In genomic region chr5:28862860-28863196, GRCh38 we compare ENCODE assay signal across 17 cellular contexts.
"Had no signal": no experiment of that assay in that cellular context is flagged by ENCODE, and none has a peak within 500 bp of the region (broad histone marks: within the 10 kb centered on the region; RNA-seq: fewer than 3 reads in every experiment).

No MANE protein-coding gene starts in this region.

- H3K27ac ChIP-seq: pancreas, stomach, testis, upper lobe of right lung had no signal

- ATAC-seq: activated naive CD8-positive, alpha-beta T cell treated with anti-CD3 and anti-CD28 coated beads, Interleukin-2, amount 50 U/mL, for 24 hours; left lobe of liver; naive thymus-derived CD4-positive, alpha-beta T cell; pancreas had no signal

- DNase-seq: activated CD4-positive, alpha-beta T cell treated with anti-CD3 and anti-CD28 coated beads for 1 hour; activated CD4-positive, alpha-beta T cell treated with anti-CD3 and anti-CD28 coated beads, Interleukin-2, amount 50 U/mL, for 4 hours; activated naive CD4-positive, alpha-beta T cell treated with anti-CD3 and anti-CD28 coated beads for 36 hours; activated naive CD8-positive, alpha-beta T cell treated with anti-CD3 and anti-CD28 coated beads, Interleukin-2, amount 50 U/mL, for 24 hours; activated T-cell treated with anti-CD3 and anti-CD28 coated beads, Interleukin-2, amount 50 U/mL, for 1 hour; aorta; erythroblast; hippocampal formation; mammary epithelial cell; naive thymus-derived CD4-positive, alpha-beta T cell; pancreas; stimulated activated CD4-positive, alpha-beta T cell treated with anti-CD3 and anti-CD28 coated beads, Interleukin-12 subunit alpha, Interleukin-12 subunit beta, amount 100 ng/mL, for 4 hours; stimulated activated CD4-positive, alpha-beta T cell treated with anti-CD3 and anti-CD28 coated beads, Interleukin-2, amount 100 ng/mL, for 24 hours; stomach; testis; upper lobe of right lung had no signal
